ENCODE assay signal across 20 cellular contexts in the genomic region with DNA sequence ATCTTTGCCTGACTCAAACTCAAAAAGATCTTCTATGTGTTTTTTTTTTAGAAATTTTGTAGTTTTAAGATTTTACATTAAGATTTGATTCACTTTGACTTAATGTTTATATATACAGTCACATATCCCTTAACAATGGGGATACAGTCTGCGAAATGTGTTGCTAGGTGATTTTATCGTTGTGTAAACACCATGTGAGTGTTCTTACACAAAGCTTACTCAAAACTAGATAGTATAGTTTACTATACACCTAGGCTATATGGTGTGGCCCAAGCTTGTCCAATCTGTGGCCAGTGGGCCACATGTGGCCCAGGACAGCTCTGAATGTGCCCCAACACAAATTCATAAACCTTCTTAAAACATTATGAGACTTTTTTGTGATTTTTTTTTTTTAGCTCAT.
"Had no signal": no experiment of that assay in that cellular context is flagged by ENCODE, and none has a peak within 500 bp of the region (broad histone marks: within the 10 kb centered on the region; RNA-seq: fewer than 3 reads in every experiment).

No MANE protein-coding gene starts in this region.

- H3K27ac ChIP-seq: ascending aorta, colonic mucosa, epithelial cell of prostate, spleen, transverse colon had no signal

- H3K36me3 ChIP-seq: colonic mucosa had no signal

- H3K27me3 ChIP-seq: ascending aorta, colonic mucosa, spleen, transverse colon had no signal

- H3K27me3 Mint-ChIP-seq: activated naive CD8-positive, alpha-beta T cell treated with anti-CD3 and anti-CD28 coated beads, Interleukin-2, amount 50 U/mL, for 24 hours; T-cell had no signal

- DNase-seq: activated CD4-positive, alpha-beta T cell treated with anti-CD3 and anti-CD28 coated beads for 48 hours; activated CD8-positive, alpha-beta T cell treated with anti-CD3 and anti-CD28 coated beads, Interleukin-2, amount 10 ng/mL, durations not matched to agents 7 days and 5 days; activated naive CD4-positive, alpha-beta T cell treated with Interleukin-2 at 50 U/mL for 16 hours; activated naive CD8-positive, alpha-beta T cell treated with anti-CD3 and anti-CD28 coated beads, Interleukin-2, amount 50 U/mL, for 24 hours; caudate nucleus; colonic mucosa; effector CD8-positive, alpha-beta T cell; hippocampal formation; natural killer cell; right cardiac atrium; spleen; stimulated activated CD4-positive, alpha-beta T cell treated with anti-CD3 and anti-CD28 coated beads, Interleukin-1b, Interleukin-23, amount 100 ng/mL, for 48 hours; stimulated activated naive CD4-positive, alpha-beta T cell; substantia nigra; T-cell; T1000; transverse colon had no signal

- H3K4me1 ChIP-seq: ascending aorta, colonic mucosa, spleen, transverse colon had no signal

- H3K27ac Mint-ChIP-seq: activated CD8-positive, alpha-beta T cell treated with anti-CD3 and anti-CD28 coated beads, Interleukin-2, amount 10 ng/mL, durations not matched to agents 7 days and 5 days; activated naive CD8-positive, alpha-beta T cell treated with anti-CD3 and anti-CD28 coated beads, Interleukin-2, amount 50 U/mL, for 24 hours; natural killer cell; T-cell had no signal

- H3K36me3 Mint-ChIP-seq: natural killer cell had no signal

- H3K4me1 Mint-ChIP-seq: activated naive CD8-positive, alpha-beta T cell treated with anti-CD3 and anti-CD28 coated beads, Interleukin-2, amount 50 U/mL, for 24 hours; natural killer cell; T-cell had no signal

- H3K4me3 Mint-ChIP-seq: activated CD8-positive, alpha-beta T cell treated with anti-CD3 and anti-CD28 coated beads, Interleukin-2, amount 10 ng/mL, durations not matched to agents 7 days and 5 days; activated naive CD8-positive, alpha-beta T cell treated with anti-CD3 and anti-CD28 coated beads, Interleukin-2, amount 50 U/mL, for 24 hours; natural killer cell; T-cell had no signal

- H3K9me3 Mint-ChIP-seq: natural killer cell had no signal

- H3K9me3 ChIP-seq: colonic mucosa, transverse colon had no signal

- ATAC-seq: activated CD8-positive, alpha-beta T cell treated with anti-CD3 and anti-CD28 coated beads, Interleukin-2, amount 10 ng/mL, durations not matched to agents 7 days and 5 days; activated naive CD8-positive, alpha-beta T cell treated with anti-CD3 and anti-CD28 coated beads, Interleukin-2, amount 50 U/mL, for 24 hours; natural killer cell; right cardiac atrium; T-cell had no signal

- H3K4me3 ChIP-seq: ascending aorta, colonic mucosa, lung, spleen, transverse colon had no signal
